9 cellular contexts compared by ENCODE assay signal in the genomic region with DNA sequence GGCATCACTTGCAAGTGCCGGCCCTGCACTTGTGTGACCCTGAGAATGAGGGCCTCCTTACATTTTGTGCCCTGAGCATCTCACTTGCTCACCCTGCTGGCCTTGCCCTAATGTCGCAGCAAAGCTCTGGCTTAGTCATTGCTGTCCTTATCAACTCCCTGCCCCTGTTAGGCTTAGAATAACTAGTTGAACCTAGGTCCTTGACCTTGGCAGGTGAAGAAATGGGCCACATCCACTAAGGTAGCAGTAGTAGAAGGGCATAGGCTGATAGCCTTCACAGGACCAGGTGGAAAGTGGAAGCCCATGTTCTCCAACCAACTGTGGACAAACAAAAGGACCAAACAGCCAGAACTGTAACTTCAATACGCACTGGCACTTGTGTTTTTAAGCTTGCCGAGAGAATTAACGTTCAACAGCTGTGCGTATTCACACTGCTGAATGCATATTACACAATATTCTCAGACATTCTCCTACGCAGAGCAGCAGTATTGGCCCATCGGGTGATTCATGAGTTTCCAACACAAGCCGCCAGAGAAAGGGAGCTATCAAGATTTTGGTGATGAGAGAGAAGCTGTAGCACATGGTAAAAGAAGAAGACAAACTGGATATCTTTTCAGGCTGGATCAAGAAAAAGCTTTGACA. TPM values are rescaled to one million over a fixed set of nuclear protein-coding genes. Genes with fewer than 3 reads are reported as not detected.
DNase-seq lines count a peak whose midpoint lies in the region; ATAC-seq, FAIRE-seq and TF ChIP-seq lines count a peak whose summit lies in the region.
"Had no signal": no experiment of that assay in that cellular context is flagged by ENCODE, and none has a peak within 500 bp of the region (broad histone marks: within the 10 kb centered on the region; RNA-seq: fewer than 3 reads in every experiment).

No MANE protein-coding gene starts in this region.

- H3K9me3 ChIP-seq in OCI-LY3 (ENCODE audit: insufficient read depth, low read length) (no peaks in the 10 kb centered on the region), K562 (replicated peaks; ENCODE audit: control insufficient read depth, insufficient read depth, low read depth, low read length) (no peaks in the 10 kb centered on the region), vagina (no peaks in the 10 kb centered on the region)
- H3K9me3 ChIP-seq: thoracic aorta had no signal

- WGBS in K562 (ENCODE audit: insufficient coverage, low coverage, missing lambda C conversion rate): 14% methylated on average over 9 of the region's 9 CpGs

- H3K27me3 ChIP-seq in OCI-LY3 (ENCODE audit: low read depth, low read length): peaks cover 6% of the 10 kb centered on the region
- no peaks in the 10 kb centered on the region for H3K27me3 ChIP-seq in K562 (ENCODE audit: control insufficient read depth in 2 of 2, insufficient read depth in 2 of 2, low read length in 2 of 2)
- no peaks in the 10 kb centered on the region for H3K27me3 ChIP-seq in vagina

- TF ChIP-seq CTCF in OCI-LY3 (IDR thresholded peaks at IDR 0.05; ENCODE audit: low read depth, low read length): peak; percentile 37
- peak; percentile 86 to 88 (median 88) for TF ChIP-seq CTCF in K562 (IDR thresholded peaks at IDR 0.05 in 2 of 3, conservative IDR thresholded peaks at IDR 0.05 in 1 of 3; ENCODE audit: insufficient read depth in 2 of 3, low read depth in 1 of 3, low read length in 3 of 3)
- TF ChIP-seq CTCF in vagina (IDR thresholded peaks at IDR 0.05): no peak

- peak; percentile 59 for ATAC-seq in GM18517 (IDR thresholded peaks at IDR 0.05; ENCODE audit: unreplicated experiment)
- ATAC-seq in K562: peak; percentile 92
- peak; percentile 79 for ATAC-seq in left colon
- ATAC-seq in HG03159 (IDR thresholded peaks at IDR 0.05; ENCODE audit: unreplicated experiment): no peak

- no TSS peak for BruUV-seq in K562 (replicated peaks; lab: Mats Ljungman, UMichigan)

- no peaks in the 10 kb centered on the region for H3K36me3 ChIP-seq in OCI-LY3 (replicated peaks; ENCODE audit: low read depth, low read length)
- no peaks in the 10 kb centered on the region for H3K36me3 ChIP-seq in K562 (ENCODE audit: control insufficient read depth, insufficient read depth, low read length)
- no peaks in the 10 kb centered on the region for H3K36me3 ChIP-seq in vagina
- H3K36me3 ChIP-seq: thoracic aorta had no signal

- POLR2A ChIA-PET in K562 (lab: Yijun Ruan, JAX): interaction anchor here (0.6 to 1.4 kb wide), 10 partner anchors 10 to 806 kb away, joined by 3 to 6 read pairs (median 3); a partner anchor contains a TSS

- peak; percentile 91 for FAIRE-seq in K562 (lab: Jason Lieb, UNC)

- peak; percentile 73 for DNase-seq in Ammon's horn (ENCODE audit: low spot score)
- DNase-seq in K562 (ENCODE audit: extremely low read depth in 1 of 4, low spot score in 3 of 4): peak; percentile 57 to 85 (median 70)
- DNase-seq in left colon: peak in 1 of 2 donors; percentile 23
- peak in 1 of 2 donors; percentile 96 for DNase-seq in vagina (ENCODE audit: extremely low spot score in 2 of 2)
- DNase-seq in NCI-H526 treated with DMSO at 0.1 percent for 48 hours (lab: John Stamatoyannopoulos, UW): no peak

- peak; percentile 51 for TF ChIP-seq EP300 in K562 (IDR thresholded peaks at IDR 0.05; ENCODE audit: low read length)

- H4K20me1 ChIP-seq in OCI-LY3 (ENCODE audit: insufficient read depth, low read length) (no peaks in the 10 kb centered on the region), K562 (replicated peaks; ENCODE audit: control insufficient read depth, insufficient read depth, low read length) (no peaks in the 10 kb centered on the region)

- peak; percentile 88 to 93 for TF ChIP-seq RAD21 in K562 (CRISPR knock-in tag; conservative IDR thresholded peaks at IDR 0.05 in 1 of 2, IDR thresholded peaks at IDR 0.05 in 1 of 2)

- H3K4me2 ChIP-seq in OCI-LY3 (ENCODE audit: low read length): no peak overlapping the region
- H3K4me2 ChIP-seq in K562 (ENCODE audit: insufficient read depth, low read length): peak overlapping the region; percentile 61

- H3K79me2 ChIP-seq in OCI-LY3 (ENCODE audit: low read length) (no peaks in the 10 kb centered on the region), K562 (ENCODE audit: control insufficient read depth, insufficient read depth, low read length) (no peaks in the 10 kb centered on the region)

- H2AFZ ChIP-seq in OCI-LY3 (ENCODE audit: low read depth, low read length) (no peak overlapping the region), K562 (ENCODE audit: low read depth, low read length) (peak overlapping the region; percentile 63)

- H3K4me1 ChIP-seq in OCI-LY3 (ENCODE audit: low read length) (peaks cover 8% of the 10 kb centered on the region; the same call in 1 of the 2 replicates), K562 (replicated peaks in 1 of 2; ENCODE audit: control insufficient read depth in 2 of 2, insufficient read depth in 2 of 2, low read length in 2 of 2) (peaks cover 23 to 36% of the 10 kb centered on the region in 2 experiments), vagina (peaks cover 26% of the 10 kb centered on the region)

- TF ChIP-seq POLR2A in K562 (conservative IDR thresholded peaks at IDR 0.05): no peak
- no peak for TF ChIP-seq POLR2A in vagina (IDR thresholded peaks at IDR 0.05)

- H3K27ac ChIP-seq in OCI-LY3 (ENCODE audit: low read length) (no peak overlapping the region), K562 (ENCODE audit: extremely low read depth, low read depth, low read length) (peak overlapping the region; percentile 58), vagina (peak overlapping the region; percentile 51)

- in situ Hi-C loops in K562 (cut with MboI): no loop called here

- intact Hi-C loops in K562 (cut with micrococcal nuclease): loop anchor here (1.0 to 5.0 kb wide), 3 partner anchors 120 to 175 kb away; no protein-coding TSS in a partner anchor
- intact Hi-C loops in left colon (cut with DNase I, micrococcal nuclease): no loop called here
- intact Hi-C loops in vagina (cut with DNase I): no loop called here

- H3K9me1 ChIP-seq in K562 (ENCODE audit: control insufficient read depth, insufficient read depth, low read length): no peaks in the 10 kb centered on the region

- H3K9ac ChIP-seq in OCI-LY3 (ENCODE audit: low read length) (no peak overlapping the region), K562 (ENCODE audit: insufficient read depth in 1 of 2, low read depth in 2 of 2, low read length in 2 of 2) (peak overlapping the region in 1 of 2 experiments; percentile 9; a peak in 1 of 4 replicates)

- no peak overlapping the region for H3K4me3 ChIP-seq in OCI-LY3 (ENCODE audit: low read length)
- no peak overlapping the region for H3K4me3 ChIP-seq in K562
- no peak overlapping the region for H3K4me3 ChIP-seq in vagina
- H3K4me3 ChIP-seq: thoracic aorta had no signal

- CTCF ChIA-PET in K562 (lab: Yijun Ruan, JAX; ENCODE audit: low intra/inter-chr PET ratio): interaction anchor here (0.6 kb wide), 1 partner anchor 177 kb away, joined by 3 read pairs; no protein-coding TSS in a partner anchor

TF ChIP-seq in K562, 482 proteins besides CTCF, POLR2A, EP300 and RAD21 (continues in another document):
- TF ChIP-seq XRCC5 (IDR thresholded peaks at IDR 0.05; ENCODE audit: low read depth, low read length) (no peak), SRSF7 (optimal IDR thresholded peaks at IDR 0.05; ENCODE audit: low read depth, low read length) (no peak), ZNF3 (CRISPR knock-in tag; IDR thresholded peaks at IDR 0.05) (no peak), ZNF324 (CRISPR knock-in tag; IDR thresholded peaks at IDR 0.05) (no peak), ZNF175 (CRISPR knock-in tag; IDR thresholded peaks at IDR 0.05; ENCODE audit: low read depth) (0 out of 2 replicates have a peak, but pooled peaks have one; percentile 37), NCOR1 (IDR thresholded peaks at IDR 0.05) (peak; percentile 53), TCF7 (IDR thresholded peaks at IDR 0.05; ENCODE audit: borderline replicate concordance) (no peak), TAF7 (tag; IDR thresholded peaks at IDR 0.05) (no peak), ESRRA (IDR thresholded peaks at IDR 0.05; ENCODE audit: borderline replicate concordance, low read depth) (peak; percentile 87), TEAD4 (IDR thresholded peaks at IDR 0.05; ENCODE audit: low read length) (peak; percentile 44), TEAD4 (CRISPR knock-in tag; IDR thresholded peaks at IDR 0.05; ENCODE audit: borderline replicate concordance) (no peak), ZNF24 (IDR thresholded peaks at IDR 0.05) (0 out of 2 replicates have a peak, but pooled peaks have one; percentile 39), HDGF (IDR thresholded peaks at IDR 0.05) (no peak)
- TF ChIP-seq, protein P1, sequence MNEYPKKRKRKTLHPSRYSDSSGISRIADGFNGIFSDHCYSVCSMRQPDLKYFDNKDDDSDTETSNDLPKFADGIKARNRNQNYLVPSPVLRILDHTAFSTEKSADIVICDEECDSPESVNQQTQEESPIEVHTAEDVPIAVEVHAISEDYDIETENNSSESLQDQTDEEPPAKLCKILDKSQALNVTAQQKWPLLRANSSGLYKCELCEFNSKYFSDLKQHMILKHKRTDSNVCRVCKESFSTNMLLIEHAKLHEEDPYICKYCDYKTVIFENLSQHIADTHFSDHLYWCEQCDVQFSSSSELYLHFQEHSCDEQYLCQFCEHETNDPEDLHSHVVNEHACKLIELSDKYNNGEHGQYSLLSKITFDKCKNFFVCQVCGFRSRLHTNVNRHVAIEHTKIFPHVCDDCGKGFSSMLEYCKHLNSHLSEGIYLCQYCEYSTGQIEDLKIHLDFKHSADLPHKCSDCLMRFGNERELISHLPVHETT (CRISPR knock-in tag; conservative IDR thresholded peaks at IDR 0.05 in 1 of 2, IDR thresholded peaks at IDR 0.05 in 1 of 2): peak in 1 of 2 experiments; percentile 68; a peak in 2 of 4 replicates

RNA-seq across cellular contexts. Expression of a gene that starts 27.7 kb away (rescaled TPM):
- total RNA-seq in K562 (2011; cell fraction: chromatin; rRNA removed; ENCODE audit: low replicate concordance): 38.9 and 44.3 TPM in 2 replicates
- total RNA-seq in K562 (2011; cell fraction: nucleolus; rRNA removed): 39.0 and 41.6 TPM in 2 replicates
- 49.9 and 52.4 TPM in 2 replicates for total RNA-seq in K562 (2011; cell fraction: nucleoplasm; rRNA removed)
- total RNA-seq in K562 (2014; rRNA removed) (22.4 and 26.2 TPM in 2 replicates), K562 (2014; rRNA removed; fragmentation: Illumina TruSeq; extraction: Trizol) (22.5 and 24.9 TPM in 2 replicates), K562 (2015; rRNA removed; fragmentation: Illumina TruSeq; extraction: Trizol) (26.2 and 27.1 TPM in 2 replicates), K562 (2021) (29.7 and 33.1 TPM in 2 replicates), left colon (10 to 100 TPM; 97.2 to 98.6 TPM), vagina (52.8 TPM)
- polyA plus RNA-seq in K562 (2011; rRNA removed) (25.7 and 25.8 TPM in 2 replicates), K562 (2014; fragmentation: Illumina TruSeq; extraction: Trizol) (21.0 and 21.3 TPM in 2 replicates), K562 (2014; fragmentation: Nextera tagmentation; extraction: Ambion mirVana) (10 to 100 TPM; 17.3 to 26.5 TPM), K562 (2014; rRNA removed) (19.4 and 28.1 TPM in 2 replicates)
- 14.4 and 19.7 TPM in 2 replicates for polyA plus RNA-seq in K562 (2011; cell fraction: cytosol; rRNA removed)
- 16.7 and 18.7 TPM in 2 replicates for polyA plus RNA-seq in K562 (2011; cell fraction: nucleus; rRNA removed)
- 26.2 and 27.1 TPM in 2 replicates for polyA plus RNA-seq in K562 (2012)
- polyA minus RNA-seq in K562 (2011; rRNA and poly(A)+ RNA removed): 36.8 and 45.4 TPM in 2 replicates
- 24.8 and 26.2 TPM in 2 replicates for polyA minus RNA-seq in K562 (2011; cell fraction: cytosol; rRNA and poly(A)+ RNA removed)
- polyA minus RNA-seq in K562 (2011; cell fraction: nucleus; rRNA and poly(A)+ RNA removed): 20.2 and 29.7 TPM in 2 replicates

Comparison
In these comparisons a context has a peak if more than half of its experiments do, and no peak if none do; other contexts are left out.
1. CTCF ChIP-seq: peak in OCI-LY3 (single experiment) and K562 (3 of 3); none in vagina (0 of 3).